ENCODE assay signal across 1 cellular context in the genomic region with DNA sequence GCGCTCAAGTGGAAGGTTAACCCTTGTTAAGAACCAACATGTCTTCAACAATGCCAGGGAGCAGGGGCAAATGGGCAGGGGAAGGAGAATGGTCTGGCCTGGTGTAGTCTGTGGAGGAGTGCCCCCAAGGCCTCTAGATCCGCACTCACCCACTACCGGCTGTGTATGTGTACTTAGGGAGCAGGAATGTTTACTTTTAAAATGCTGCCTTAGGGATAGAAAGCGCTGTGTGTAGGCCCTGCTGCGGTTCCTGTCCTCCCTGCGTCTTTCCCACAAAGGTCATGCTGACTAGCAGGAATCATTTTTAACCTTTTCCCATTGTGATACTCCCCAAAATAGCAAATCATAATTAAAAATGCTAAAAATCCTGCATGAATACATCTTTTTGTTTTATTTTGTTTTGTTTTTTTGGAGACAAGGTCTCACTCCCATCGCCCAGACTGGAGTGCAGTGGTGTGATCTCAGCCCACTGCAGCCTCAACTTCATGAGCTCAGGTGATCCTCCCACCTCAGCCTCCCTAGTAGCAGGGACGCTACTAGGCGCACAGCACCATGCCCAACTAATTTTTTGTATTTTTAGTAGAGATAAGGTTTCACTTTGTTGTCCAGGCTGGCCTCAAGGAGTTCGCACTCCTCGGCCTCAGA.
TF ChIP-seq lines count a peak whose summit lies in the region.

No MANE protein-coding gene starts in this region.

TF ChIP-seq in HepG2, 621 proteins besides CTCF, POLR2A, EP300 and RAD21 (continued from another document and continues in another):
- TF ChIP-seq, protein P1, sequence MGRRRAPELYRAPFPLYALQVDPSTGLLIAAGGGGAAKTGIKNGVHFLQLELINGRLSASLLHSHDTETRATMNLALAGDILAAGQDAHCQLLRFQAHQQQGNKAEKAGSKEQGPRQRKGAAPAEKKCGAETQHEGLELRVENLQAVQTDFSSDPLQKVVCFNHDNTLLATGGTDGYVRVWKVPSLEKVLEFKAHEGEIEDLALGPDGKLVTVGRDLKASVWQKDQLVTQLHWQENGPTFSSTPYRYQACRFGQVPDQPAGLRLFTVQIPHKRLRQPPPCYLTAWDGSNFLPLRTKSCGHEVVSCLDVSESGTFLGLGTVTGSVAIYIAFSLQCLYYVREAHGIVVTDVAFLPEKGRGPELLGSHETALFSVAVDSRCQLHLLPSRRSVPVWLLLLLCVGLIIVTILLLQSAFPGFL (CRISPR knock-in tag; IDR thresholded peaks at IDR 0.05), result no peak
- TF ChIP-seq SNRNP70 (IDR thresholded peaks at IDR 0.05; ENCODE audit: low read depth, low read length), result no peak
- TF ChIP-seq, protein P2, sequence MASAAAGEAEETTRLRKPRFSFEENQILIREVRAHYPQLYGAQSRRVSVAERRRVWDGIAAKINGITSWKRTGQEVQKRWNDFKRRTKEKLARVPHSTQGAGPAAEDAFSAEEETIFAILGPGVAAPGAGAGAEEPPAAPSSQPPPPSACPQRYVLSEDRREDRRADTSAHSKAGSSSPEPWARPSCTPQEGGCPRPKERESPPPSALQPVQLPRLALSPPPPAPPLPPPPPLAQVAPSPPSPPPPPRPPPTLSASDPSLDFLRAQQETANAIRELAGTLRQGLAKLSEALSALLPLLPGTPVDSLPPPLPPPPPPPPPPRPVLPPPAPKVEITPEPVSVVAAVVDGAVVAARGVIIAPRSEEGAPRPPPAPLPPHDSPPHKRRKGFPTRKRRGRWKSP (CRISPR knock-in tag; IDR thresholded peaks at IDR 0.05), result no peak
- no peak for TF ChIP-seq DR1 (CRISPR knock-in tag; IDR thresholded peaks at IDR 0.05)
- peak; percentile 45; the same call in 1 of the 2 replicates for TF ChIP-seq ZNF614 (CRISPR knock-in tag; IDR thresholded peaks at IDR 0.05; ENCODE audit: borderline replicate concordance)
- TF ChIP-seq, protein P3, sequence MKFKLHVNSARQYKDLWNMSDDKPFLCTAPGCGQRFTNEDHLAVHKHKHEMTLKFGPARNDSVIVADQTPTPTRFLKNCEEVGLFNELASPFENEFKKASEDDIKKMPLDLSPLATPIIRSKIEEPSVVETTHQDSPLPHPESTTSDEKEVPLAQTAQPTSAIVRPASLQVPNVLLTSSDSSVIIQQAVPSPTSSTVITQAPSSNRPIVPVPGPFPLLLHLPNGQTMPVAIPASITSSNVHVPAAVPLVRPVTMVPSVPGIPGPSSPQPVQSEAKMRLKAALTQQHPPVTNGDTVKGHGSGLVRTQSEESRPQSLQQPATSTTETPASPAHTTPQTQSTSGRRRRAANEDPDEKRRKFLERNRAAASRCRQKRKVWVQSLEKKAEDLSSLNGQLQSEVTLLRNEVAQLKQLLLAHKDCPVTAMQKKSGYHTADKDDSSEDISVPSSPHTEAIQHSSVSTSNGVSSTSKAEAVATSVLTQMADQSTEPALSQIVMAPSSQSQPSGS (CRISPR knock-in tag; IDR thresholded peaks at IDR 0.05), result no peak
- TF ChIP-seq HOXA7 (CRISPR knock-in tag; IDR thresholded peaks at IDR 0.05), result no peak
- no peak for TF ChIP-seq ZNF235 (CRISPR knock-in tag; IDR thresholded peaks at IDR 0.05; ENCODE audit: borderline replicate concordance)
- no peak for TF ChIP-seq NAIF1 (CRISPR knock-in tag; IDR thresholded peaks at IDR 0.05; ENCODE audit: borderline replicate concordance)
- TF ChIP-seq SNAPC2 (CRISPR knock-in tag; IDR thresholded peaks at IDR 0.05), result no peak
- peak; percentile 50 for TF ChIP-seq XRCC5 (optimal IDR thresholded peaks at IDR 0.05; ENCODE audit: low read length)
- TF ChIP-seq ZNF33A (CRISPR knock-in tag; IDR thresholded peaks at IDR 0.05; ENCODE audit: borderline replicate concordance), result no peak
- TF ChIP-seq, protein P4, sequence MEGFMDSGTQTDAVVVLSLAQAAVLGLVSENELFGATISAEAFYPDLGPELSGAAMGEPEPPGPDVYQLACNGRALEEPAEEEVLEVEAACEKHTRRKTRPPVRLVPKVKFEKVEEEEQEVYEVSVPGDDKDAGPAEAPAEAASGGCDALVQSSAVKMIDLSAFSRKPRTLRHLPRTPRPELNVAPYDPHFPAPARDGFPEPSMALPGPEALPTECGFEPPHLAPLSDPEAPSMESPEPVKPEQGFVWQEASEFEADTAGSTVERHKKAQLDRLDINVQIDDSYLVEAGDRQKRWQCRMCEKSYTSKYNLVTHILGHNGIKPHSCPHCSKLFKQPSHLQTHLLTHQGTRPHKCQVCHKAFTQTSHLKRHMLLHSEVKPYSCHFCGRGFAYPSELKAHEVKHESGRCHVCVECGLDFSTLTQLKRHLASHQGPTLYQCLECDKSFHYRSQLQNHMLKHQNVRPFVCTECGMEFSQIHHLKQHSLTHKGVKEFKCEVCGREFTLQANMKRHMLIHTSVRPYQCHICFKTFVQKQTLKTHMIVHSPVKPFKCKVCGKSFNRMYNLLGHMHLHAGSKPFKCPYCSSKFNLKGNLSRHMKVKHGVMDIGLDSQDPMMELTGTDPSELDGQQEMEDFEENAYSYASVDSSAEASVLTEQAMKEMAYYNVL (CRISPR knock-in tag; IDR thresholded peaks at IDR 0.05; ENCODE audit: borderline replicate concordance), result peak; percentile 85
- TF ChIP-seq RARG (CRISPR knock-in tag; IDR thresholded peaks at IDR 0.05; ENCODE audit: low read depth), result no peak
- TF ChIP-seq CBFB (CRISPR knock-in tag; IDR thresholded peaks at IDR 0.05), result no peak
- TF ChIP-seq, protein P5, sequence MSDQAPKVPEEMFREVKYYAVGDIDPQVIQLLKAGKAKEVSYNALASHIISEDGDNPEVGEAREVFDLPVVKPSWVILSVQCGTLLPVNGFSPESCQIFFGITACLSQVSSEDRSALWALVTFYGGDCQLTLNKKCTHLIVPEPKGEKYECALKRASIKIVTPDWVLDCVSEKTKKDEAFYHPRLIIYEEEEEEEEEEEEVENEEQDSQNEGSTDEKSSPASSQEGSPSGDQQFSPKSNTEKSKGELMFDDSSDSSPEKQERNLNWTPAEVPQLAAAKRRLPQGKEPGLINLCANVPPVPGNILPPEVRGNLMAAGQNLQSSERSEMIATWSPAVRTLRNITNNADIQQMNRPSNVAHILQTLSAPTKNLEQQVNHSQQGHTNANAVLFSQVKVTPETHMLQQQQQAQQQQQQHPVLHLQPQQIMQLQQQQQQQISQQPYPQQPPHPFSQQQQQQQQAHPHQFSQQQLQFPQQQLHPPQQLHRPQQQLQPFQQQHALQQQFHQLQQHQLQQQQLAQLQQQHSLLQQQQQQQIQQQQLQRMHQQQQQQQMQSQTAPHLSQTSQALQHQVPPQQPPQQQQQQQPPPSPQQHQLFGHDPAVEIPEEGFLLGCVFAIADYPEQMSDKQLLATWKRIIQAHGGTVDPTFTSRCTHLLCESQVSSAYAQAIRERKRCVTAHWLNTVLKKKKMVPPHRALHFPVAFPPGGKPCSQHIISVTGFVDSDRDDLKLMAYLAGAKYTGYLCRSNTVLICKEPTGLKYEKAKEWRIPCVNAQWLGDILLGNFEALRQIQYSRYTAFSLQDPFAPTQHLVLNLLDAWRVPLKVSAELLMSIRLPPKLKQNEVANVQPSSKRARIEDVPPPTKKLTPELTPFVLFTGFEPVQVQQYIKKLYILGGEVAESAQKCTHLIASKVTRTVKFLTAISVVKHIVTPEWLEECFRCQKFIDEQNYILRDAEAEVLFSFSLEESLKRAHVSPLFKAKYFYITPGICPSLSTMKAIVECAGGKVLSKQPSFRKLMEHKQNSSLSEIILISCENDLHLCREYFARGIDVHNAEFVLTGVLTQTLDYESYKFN (CRISPR knock-in tag; conservative IDR thresholded peaks at IDR 0.05), result peak; percentile 48; the same call in 1 of the 2 replicates
- TF ChIP-seq SALL1 (CRISPR knock-in tag; IDR thresholded peaks at IDR 0.05), result peak; percentile 49
- no peak for TF ChIP-seq IKZF1 (IDR thresholded peaks at IDR 0.05)
- TF ChIP-seq PPARG (CRISPR knock-in tag; conservative IDR thresholded peaks at IDR 0.05), result 0 out of 2 replicates have a peak, but pooled peaks have one; percentile 36
- TF ChIP-seq PHF21A (CRISPR knock-in tag; IDR thresholded peaks at IDR 0.05), result peak; percentile 65; the same call in 1 of the 2 replicates
- TF ChIP-seq RFX3 (CRISPR knock-in tag; IDR thresholded peaks at IDR 0.05), result no peak
- no peak for TF ChIP-seq ZNF207 (IDR thresholded peaks at IDR 0.05; ENCODE audit: borderline replicate concordance)
- TF ChIP-seq ZNF737 (CRISPR knock-in tag; IDR thresholded peaks at IDR 0.05; ENCODE audit: borderline replicate concordance), result no peak
- TF ChIP-seq THAP11 (CRISPR knock-in tag; IDR thresholded peaks at IDR 0.05), result peak; percentile 20; the same call in 1 of the 2 replicates
- no peak for TF ChIP-seq CEBPG (CRISPR knock-in tag; IDR thresholded peaks at IDR 0.05)
- no peak for TF ChIP-seq ZNF34 (CRISPR knock-in tag; IDR thresholded peaks at IDR 0.05; ENCODE audit: borderline replicate concordance)
- 0 out of 2 replicates have a peak, but pooled peaks have one; percentile 16 for TF ChIP-seq NR2F6 (IDR thresholded peaks at IDR 0.05)
- TF ChIP-seq NR2F6 (CRISPR knock-in tag; IDR thresholded peaks at IDR 0.05), result no peak
- TF ChIP-seq ZNF619 (CRISPR knock-in tag; IDR thresholded peaks at IDR 0.05), result no peak
- no peak for TF ChIP-seq KDM5B (CRISPR knock-in tag; IDR thresholded peaks at IDR 0.05; ENCODE audit: borderline replicate concordance)
- peak; percentile 54; the same call in 1 of the 2 replicates for TF ChIP-seq GATAD2A (CRISPR knock-in tag; IDR thresholded peaks at IDR 0.05)
- no peak for TF ChIP-seq CREB1 (IDR thresholded peaks at IDR 0.05)
- no peak for TF ChIP-seq CREB1 (CRISPR knock-in tag; IDR thresholded peaks at IDR 0.05)
- no peak for TF ChIP-seq ZBTB1 (CRISPR knock-in tag; IDR thresholded peaks at IDR 0.05; ENCODE audit: borderline replicate concordance)
- 0 out of 2 replicates have a peak, but pooled peaks have one; percentile 21 for TF ChIP-seq ZKSCAN8 (CRISPR knock-in tag; IDR thresholded peaks at IDR 0.05; ENCODE audit: borderline replicate concordance)
- no peak for TF ChIP-seq ZSCAN29 (CRISPR knock-in tag; conservative IDR thresholded peaks at IDR 0.05)
- TF ChIP-seq, protein P6, sequence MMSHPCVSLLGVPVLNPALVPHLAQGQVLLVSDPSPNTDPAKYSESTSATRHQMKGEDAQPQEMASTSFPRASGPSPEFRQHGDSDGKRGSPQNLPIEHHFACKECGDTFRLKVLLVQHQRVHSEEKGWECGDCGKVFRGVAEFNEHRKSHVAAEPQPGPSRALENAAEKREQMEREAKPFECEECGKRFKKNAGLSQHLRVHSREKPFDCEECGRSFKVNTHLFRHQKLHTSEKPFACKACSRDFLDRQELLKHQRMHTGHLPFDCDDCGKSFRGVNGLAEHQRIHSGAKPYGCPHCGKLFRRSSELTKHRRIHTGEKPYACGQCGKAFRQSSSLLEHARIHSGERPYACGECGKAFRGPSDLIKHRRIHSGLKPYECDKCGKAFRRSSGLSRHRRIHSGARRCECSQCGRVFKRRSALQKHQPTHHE (CRISPR knock-in tag; IDR thresholded peaks at IDR 0.05; ENCODE audit: borderline replicate concordance), result no peak
- no peak for TF ChIP-seq CHD4 (IDR thresholded peaks at IDR 0.05; ENCODE audit: borderline replicate concordance, low read length)
- TF ChIP-seq, protein P7, sequence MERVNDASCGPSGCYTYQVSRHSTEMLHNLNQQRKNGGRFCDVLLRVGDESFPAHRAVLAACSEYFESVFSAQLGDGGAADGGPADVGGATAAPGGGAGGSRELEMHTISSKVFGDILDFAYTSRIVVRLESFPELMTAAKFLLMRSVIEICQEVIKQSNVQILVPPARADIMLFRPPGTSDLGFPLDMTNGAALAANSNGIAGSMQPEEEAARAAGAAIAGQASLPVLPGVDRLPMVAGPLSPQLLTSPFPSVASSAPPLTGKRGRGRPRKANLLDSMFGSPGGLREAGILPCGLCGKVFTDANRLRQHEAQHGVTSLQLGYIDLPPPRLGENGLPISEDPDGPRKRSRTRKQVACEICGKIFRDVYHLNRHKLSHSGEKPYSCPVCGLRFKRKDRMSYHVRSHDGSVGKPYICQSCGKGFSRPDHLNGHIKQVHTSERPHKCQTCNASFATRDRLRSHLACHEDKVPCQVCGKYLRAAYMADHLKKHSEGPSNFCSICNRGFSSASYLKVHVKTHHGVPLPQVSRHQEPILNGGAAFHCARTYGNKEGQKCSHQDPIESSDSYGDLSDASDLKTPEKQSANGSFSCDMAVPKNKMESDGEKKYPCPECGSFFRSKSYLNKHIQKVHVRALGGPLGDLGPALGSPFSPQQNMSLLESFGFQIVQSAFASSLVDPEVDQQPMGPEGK (CRISPR knock-in tag; IDR thresholded peaks at IDR 0.05), result peak; percentile 35; the same call in 1 of the 2 replicates
- TF ChIP-seq MEIS2 (CRISPR knock-in tag; IDR thresholded peaks at IDR 0.05), result no peak
- TF ChIP-seq, protein P8, sequence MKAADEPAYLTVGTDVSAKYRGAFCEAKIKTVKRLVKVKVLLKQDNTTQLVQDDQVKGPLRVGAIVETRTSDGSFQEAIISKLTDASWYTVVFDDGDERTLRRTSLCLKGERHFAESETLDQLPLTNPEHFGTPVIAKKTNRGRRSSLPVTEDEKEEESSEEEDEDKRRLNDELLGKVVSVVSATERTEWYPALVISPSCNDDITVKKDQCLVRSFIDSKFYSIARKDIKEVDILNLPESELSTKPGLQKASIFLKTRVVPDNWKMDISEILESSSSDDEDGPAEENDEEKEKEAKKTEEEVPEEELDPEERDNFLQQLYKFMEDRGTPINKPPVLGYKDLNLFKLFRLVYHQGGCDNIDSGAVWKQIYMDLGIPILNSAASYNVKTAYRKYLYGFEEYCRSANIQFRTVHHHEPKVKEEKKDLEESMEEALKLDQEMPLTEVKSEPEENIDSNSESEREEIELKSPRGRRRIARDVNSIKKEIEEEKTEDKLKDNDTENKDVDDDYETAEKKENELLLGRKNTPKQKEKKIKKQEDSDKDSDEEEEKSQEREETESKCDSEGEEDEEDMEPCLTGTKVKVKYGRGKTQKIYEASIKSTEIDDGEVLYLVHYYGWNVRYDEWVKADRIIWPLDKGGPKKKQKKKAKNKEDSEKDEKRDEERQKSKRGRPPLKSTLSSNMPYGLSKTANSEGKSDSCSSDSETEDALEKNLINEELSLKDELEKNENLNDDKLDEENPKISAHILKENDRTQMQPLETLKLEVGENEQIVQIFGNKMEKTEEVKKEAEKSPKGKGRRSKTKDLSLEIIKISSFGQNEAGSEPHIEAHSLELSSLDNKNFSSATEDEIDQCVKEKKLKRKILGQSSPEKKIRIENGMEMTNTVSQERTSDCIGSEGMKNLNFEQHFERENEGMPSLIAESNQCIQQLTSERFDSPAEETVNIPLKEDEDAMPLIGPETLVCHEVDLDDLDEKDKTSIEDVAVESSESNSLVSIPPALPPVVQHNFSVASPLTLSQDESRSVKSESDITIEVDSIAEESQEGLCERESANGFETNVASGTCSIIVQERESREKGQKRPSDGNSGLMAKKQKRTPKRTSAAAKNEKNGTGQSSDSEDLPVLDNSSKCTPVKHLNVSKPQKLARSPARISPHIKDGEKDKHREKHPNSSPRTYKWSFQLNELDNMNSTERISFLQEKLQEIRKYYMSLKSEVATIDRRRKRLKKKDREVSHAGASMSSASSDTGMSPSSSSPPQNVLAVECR (CRISPR knock-in tag; IDR thresholded peaks at IDR 0.05; ENCODE audit: borderline replicate concordance), result peak; percentile 18; the same call in 1 of the 2 replicates
- no peak for TF ChIP-seq FOSL2 (CRISPR knock-in tag; IDR thresholded peaks at IDR 0.05)
- TF ChIP-seq ZFY (CRISPR knock-in tag; IDR thresholded peaks at IDR 0.05), result peak; percentile 69
- TF ChIP-seq SRY (CRISPR knock-in tag; IDR thresholded peaks at IDR 0.05), result no peak
- peak; percentile 52; the same call in 1 of the 2 replicates for TF ChIP-seq ELF3 (CRISPR knock-in tag; IDR thresholded peaks at IDR 0.05)
- TF ChIP-seq ZMAT3 (CRISPR knock-in tag; conservative IDR thresholded peaks at IDR 0.05), result no peak
- peak; percentile 37 for TF ChIP-seq ASH2L (IDR thresholded peaks at IDR 0.05; ENCODE audit: insufficient read length, low read depth, low read length)
- TF ChIP-seq SAP130 (CRISPR knock-in tag; IDR thresholded peaks at IDR 0.05; ENCODE audit: low read depth), result peak; percentile 59
- no peak for TF ChIP-seq ZNF282 (IDR thresholded peaks at IDR 0.05; ENCODE audit: partially characterized antibody)
